Comparison of ENCODE assay signal across 29 cellular contexts in genomic region chr3:103056953-103057450, GRCh38.
DNase-seq lines count a peak whose midpoint lies in the region; ATAC-seq and TF ChIP-seq lines count a peak whose summit lies in the region.
"Had no signal": no experiment of that assay in that cellular context is flagged by ENCODE, and none has a peak within 500 bp of the region (broad histone marks: within the 10 kb centered on the region; RNA-seq: fewer than 3 reads in every experiment).

No MANE protein-coding gene starts in this region.

- H3K36me3 Mint-ChIP-seq in Caco-2 (ENCODE audit: insufficient read depth, unreplicated experiment), result no peaks in the 10 kb centered on the region
- H3K36me3 Mint-ChIP-seq: naive thymus-derived CD8-positive, alpha-beta T cell had no signal

- peaks cover 18% of the 10 kb centered on the region for H3K4me1 Mint-ChIP-seq in Caco-2 (ENCODE audit: low read depth, unreplicated experiment)
- H3K4me1 Mint-ChIP-seq: naive thymus-derived CD8-positive, alpha-beta T cell had no signal

- DNase-seq in Caco-2 (no peak), M059J (ENCODE audit: low read depth) (peak; percentile 15), epithelial cell of proximal tubule (ENCODE audit: low read depth) (no peak), skeletal muscle cell (ENCODE audit: low read depth) (peak; percentile 15), H7 (no peak), esophagus muscularis mucosa (ENCODE audit: extremely low spot score) (no peak)
- DNase-seq in activated CD4-positive, alpha-beta T cell treated with anti-CD3 and anti-CD28 coated beads for 4 hours, result no peak
- DNase-seq: activated CD8-positive, alpha-beta memory T cell treated with anti-CD3 and anti-CD28 coated beads for 24 hours; activated naive CD4-positive, alpha-beta T cell treated with Interleukin-2 at 50 U/mL for 16 hours; activated T-cell treated with anti-CD3 and anti-CD28 coated beads, Interleukin-2, amount 50 U/mL, for 48 hours; amniotic stem cell; CD4-positive, alpha-beta T cell; cortex of kidney; DMS79; heart left ventricle; KG1; mesendoderm; naive thymus-derived CD8-positive, alpha-beta T cell; NCI-H187; NCI-H2227 treated with DMSO at 0.1 percent for 48 hours; OCI-M1; right lobe of liver; Right ventricle myocardium superior; stimulated activated CD8-positive, alpha-beta memory T cell treated with anti-CD3 and anti-CD28 coated beads, Interleukin-4, amount 100 ng/mL, for 48 hours; upper lobe of left lung had no signal

- H3K4me1 ChIP-seq in Caco-2, result peaks cover 23% of the 10 kb centered on the region
- H3K4me1 ChIP-seq in esophagus muscularis mucosa, result peaks cover 0 to 7% (median 2%) of the 10 kb centered on the region in 4 donors
- H3K4me1 ChIP-seq: heart left ventricle, parathyroid adenoma, upper lobe of left lung had no signal

- H3K9me3 Mint-ChIP-seq in Caco-2 (ENCODE audit: unreplicated experiment), result no peaks in the 10 kb centered on the region
- H3K9me3 Mint-ChIP-seq: CD4-positive, alpha-beta T cell had no signal

- H3K27me3 Mint-ChIP-seq in Caco-2 (ENCODE audit: insufficient read depth, unreplicated experiment), result no peaks in the 10 kb centered on the region
- H3K27me3 Mint-ChIP-seq: CD4-positive, alpha-beta T cell; naive thymus-derived CD8-positive, alpha-beta T cell had no signal

- no peak for ATAC-seq in GM19023 (IDR thresholded peaks at IDR 0.05; ENCODE audit: unreplicated experiment)
- ATAC-seq: heart left ventricle; left lobe of liver; naive thymus-derived CD8-positive, alpha-beta T cell had no signal

- TF ChIP-seq EP300 in esophagus muscularis mucosa (IDR thresholded peaks at IDR 0.05), result no peak

- peak overlapping the region; percentile 18 for H3K4me3 Mint-ChIP-seq in Caco-2 (ENCODE audit: unreplicated experiment)
- H3K4me3 Mint-ChIP-seq: CD4-positive, alpha-beta T cell; naive thymus-derived CD8-positive, alpha-beta T cell had no signal

- POLR2A ChIA-PET in Caco-2 (lab: Charles Lee), result no interaction called here

- H3K4me3 ChIP-seq in Caco-2 (ENCODE audit: low read depth, low read length) (no peak overlapping the region), epithelial cell of proximal tubule (ENCODE audit: low read depth, low read length) (no peak overlapping the region), skeletal muscle cell (ENCODE audit: low read depth, low read length) (no peak overlapping the region), H7 (ENCODE audit: insufficient read depth, low read depth, low read length) (no peak overlapping the region), esophagus muscularis mucosa (no peak overlapping the region)
- H3K4me3 ChIP-seq: cardiac muscle cell, heart left ventricle, right lobe of liver, upper lobe of left lung had no signal

- H3K27me3 ChIP-seq in Caco-2 (replicated peaks; ENCODE audit: control insufficient read depth, insufficient read depth, low read length) (no peaks in the 10 kb centered on the region), H7 (ENCODE audit: control insufficient read depth, insufficient read depth, low read length) (no peaks in the 10 kb centered on the region), esophagus muscularis mucosa (no peaks in the 10 kb centered on the region)
- H3K27me3 ChIP-seq: cardiac muscle cell, heart left ventricle, right lobe of liver, upper lobe of left lung had no signal

- H3K36me3 ChIP-seq in Caco-2 (ENCODE audit: control insufficient read depth, insufficient read depth, low read length) (no peaks in the 10 kb centered on the region), H7 (replicated peaks; ENCODE audit: control insufficient read depth, insufficient read depth, low read length) (no peaks in the 10 kb centered on the region), esophagus muscularis mucosa (no peaks in the 10 kb centered on the region)
- H3K36me3 ChIP-seq: cardiac muscle cell, heart left ventricle, right lobe of liver, upper lobe of left lung had no signal

- 83% methylated on average over 8 of the region's 8 CpGs for WGBS in esophagus muscularis mucosa

- no peak for TF ChIP-seq POLR2A in esophagus muscularis mucosa (IDR thresholded peaks at IDR 0.05; ENCODE audit: low read depth)

- CTCF ChIA-PET in Caco-2 (lab: Charles Lee), result no interaction called here

- H3K27ac ChIP-seq in esophagus muscularis mucosa (replicated peaks in 1 of 4), result no peak overlapping the region
- H3K27ac ChIP-seq: cardiac muscle cell, heart left ventricle, parathyroid adenoma, right lobe of liver, upper lobe of left lung had no signal

- H3K9me3 ChIP-seq in Caco-2 (no peaks in the 10 kb centered on the region), esophagus muscularis mucosa (no peaks in the 10 kb centered on the region)
- H3K9me3 ChIP-seq: heart left ventricle, right lobe of liver, upper lobe of left lung had no signal

- no TSS peak for BruUV-seq in Caco-2 (replicated peaks; lab: Mats Ljungman, UMichigan)

- intact Hi-C loops in Caco-2 (cut with micrococcal nuclease; ENCODE audit: unreplicated experiment), result no loop called here
- intact Hi-C loops in esophagus muscularis mucosa (cut with DNase I), result no loop called here

- peak overlapping the region; percentile 66 for H3K27ac Mint-ChIP-seq in Caco-2 (ENCODE audit: unreplicated experiment)
- H3K27ac Mint-ChIP-seq: CD4-positive, alpha-beta T cell; naive thymus-derived CD8-positive, alpha-beta T cell had no signal

- no peak for TF ChIP-seq CTCF in Caco-2 (IDR thresholded peaks at IDR 0.05; ENCODE audit: insufficient read depth in 1 of 2, low read depth in 1 of 2, low read length in 1 of 2, severe bottlenecking in 1 of 2, unreplicated experiment in 1 of 2)
- peak; percentile 29 for TF ChIP-seq CTCF in epithelial cell of proximal tubule (conservative IDR thresholded peaks at IDR 0.05; ENCODE audit: low read depth, low read length)
- no peak for TF ChIP-seq CTCF in esophagus muscularis mucosa (IDR thresholded peaks at IDR 0.05)

Comparison
In these comparisons a context has a peak if more than half of its experiments do, and no peak if none do; other contexts are left out.
1. DNase-seq: peak in M059J (single experiment) and skeletal muscle cell (single experiment); none in Caco-2 (0 of 2), epithelial cell of proximal tubule (single experiment), H7 (single experiment), activated CD4-positive, alpha-beta T cell treated with anti-CD3 and anti-CD28 coated beads for 4 hours (0 of 2) and esophagus muscularis mucosa (single experiment).